Comparison of ENCODE assay signal across 12 cellular contexts in the genomic region with DNA sequence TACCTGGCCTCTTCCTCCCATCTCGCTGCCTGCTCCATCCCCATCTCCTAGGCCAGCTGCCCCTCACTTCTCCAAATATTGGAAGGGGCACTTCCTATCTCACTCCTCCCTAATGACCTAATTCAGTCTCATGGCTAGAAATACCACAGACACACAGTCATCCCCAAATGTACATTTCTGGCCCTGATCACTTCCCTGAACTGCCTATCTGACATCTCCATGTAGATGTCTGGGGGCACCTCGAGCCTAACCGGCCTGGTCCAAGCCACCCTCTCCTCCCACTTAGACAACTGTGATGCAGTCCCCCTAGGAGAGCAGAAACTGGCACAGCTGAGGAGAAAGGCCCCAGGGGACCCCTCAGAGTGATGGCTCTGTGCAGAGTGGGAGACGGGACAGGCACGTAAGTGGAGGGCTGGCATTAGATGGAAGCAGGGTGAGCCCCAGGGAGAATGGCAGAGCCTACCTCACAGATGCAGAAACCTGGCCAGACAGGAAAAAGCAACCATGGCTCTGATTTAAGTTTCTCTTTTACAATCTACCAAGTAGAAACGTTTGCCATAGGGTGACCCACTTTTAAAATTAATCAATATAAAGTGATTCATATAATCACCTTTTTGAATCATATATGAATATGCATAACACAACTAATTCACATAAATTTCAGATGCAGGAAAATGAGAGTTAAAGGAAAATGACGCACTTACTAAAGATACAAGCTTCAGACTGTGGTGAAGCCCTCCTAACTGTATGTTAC. TPM values are rescaled to one million over a fixed set of nuclear protein-coding genes. Genes with fewer than 3 reads are reported as not detected.
DNase-seq lines count a peak whose midpoint lies in the region; ATAC-seq and TF ChIP-seq lines count a peak whose summit lies in the region.
"Had no signal": no experiment of that assay in that cellular context is flagged by ENCODE, and none has a peak within 500 bp of the region (broad histone marks: within the 10 kb centered on the region; RNA-seq: fewer than 3 reads in every experiment).

No MANE protein-coding gene starts in this region.

- peak overlapping the region; percentile 77 for H3K4me3 Mint-ChIP-seq in natural killer cell
- H3K4me3 Mint-ChIP-seq in natural killer cell treated with Interleukin-12 subunit alpha and Interleukin-12 subunit beta and Interleukin-15 and Interleukin-18, amount 100 ng/mL, for 72 hours = no peak overlapping the region
- H3K4me3 Mint-ChIP-seq in T-cell = peak overlapping the region in 2 of 3 donors; percentile 24 to 85
- no peak overlapping the region for H3K4me3 Mint-ChIP-seq in stimulated activated naive CD8-positive, alpha-beta T cell treated with anti-CD3 and anti-CD28 coated beads, Interleukin-15, amount 100 ng/mL, for 72 hours
- no peak overlapping the region for H3K4me3 Mint-ChIP-seq in progenitor cell of endocrine pancreas (ENCODE audit: low read depth)
- H3K4me3 Mint-ChIP-seq: activated B cell treated with CpG ODN at 0.5 μM for 24 hours had no signal

- CTCF ChIA-PET in T-cell (lab: Charles Lee) = no interaction called here

- H3K27ac Mint-ChIP-seq in natural killer cell (peak overlapping the region; percentile 3 to 85), T-cell (peak overlapping the region; percentile 36 to 60), progenitor cell of endocrine pancreas (no peak overlapping the region)
- H3K27ac Mint-ChIP-seq in natural killer cell treated with Interleukin-12 subunit alpha and Interleukin-12 subunit beta and Interleukin-15 and Interleukin-18, amount 100 ng/mL, for 72 hours = no peak overlapping the region
- H3K27ac Mint-ChIP-seq in stimulated activated naive CD8-positive, alpha-beta T cell treated with anti-CD3 and anti-CD28 coated beads, Interleukin-15, amount 100 ng/mL, for 72 hours = peak overlapping the region in 1 of 2 donors; percentile 0
- H3K27ac Mint-ChIP-seq: activated B cell treated with CpG ODN at 0.5 μM for 24 hours had no signal

- TF ChIP-seq CTCF in natural killer cell (IDR thresholded peaks at IDR 0.05) = no peak
- no peak for TF ChIP-seq CTCF in fibroblast of pulmonary artery (IDR thresholded peaks at IDR 0.05; ENCODE audit: low read length, missing control alignments)
- no peak for TF ChIP-seq CTCF in progenitor cell of endocrine pancreas (IDR thresholded peaks at IDR 0.05; ENCODE audit: unreplicated experiment)

- DNase-seq in natural killer cell = no peak
- no peak for DNase-seq in natural killer cell treated with Interleukin-12 subunit alpha and Interleukin-12 subunit beta and Interleukin-15 and Interleukin-18, amount 100 ng/mL, for 72 hours (ENCODE audit: low spot score)
- no peak for DNase-seq in T-cell
- DNase-seq in fibroblast of pulmonary artery (ENCODE audit: low read depth) = peak; percentile 43
- no peak for DNase-seq in stimulated activated naive CD8-positive, alpha-beta T cell treated with anti-CD3 and anti-CD28 coated beads, Interleukin-15, amount 100 ng/mL, for 72 hours
- DNase-seq in progenitor cell of endocrine pancreas (ENCODE audit: low spot score, unreplicated experiment) = no peak
- DNase-seq in stimulated activated naive CD4-positive, alpha-beta T cell treated with Interleukin-2 at 50 U/mL for 16 hours (lab: John Stamatoyannopoulos, UW) = no peak
- DNase-seq: activated B cell treated with CpG ODN at 0.5 μM for 24 hours; NCI-H1694 treated with DMSO at 0.1 percent for 48 hours; stimulated activated CD4-positive, alpha-beta T cell treated with anti-CD3 and anti-CD28 coated beads, Interleukin-12 subunit alpha, Interleukin-12 subunit beta, amount 100 ng/mL, for 4 hours had no signal

- no peak overlapping the region for H3K4me3 ChIP-seq in fibroblast of pulmonary artery (replicated peaks; ENCODE audit: low read depth, low read length)

- H3K9me3 Mint-ChIP-seq in natural killer cell (no peaks in the 10 kb centered on the region), T-cell (no peaks in the 10 kb centered on the region), progenitor cell of endocrine pancreas (ENCODE audit: low read depth) (no peaks in the 10 kb centered on the region)
- no peaks in the 10 kb centered on the region for H3K9me3 Mint-ChIP-seq in natural killer cell treated with Interleukin-12 subunit alpha and Interleukin-12 subunit beta and Interleukin-15 and Interleukin-18, amount 100 ng/mL, for 72 hours
- H3K9me3 Mint-ChIP-seq in stimulated activated naive CD8-positive, alpha-beta T cell treated with anti-CD3 and anti-CD28 coated beads, Interleukin-15, amount 100 ng/mL, for 72 hours = no peaks in the 10 kb centered on the region
- H3K9me3 Mint-ChIP-seq: activated B cell treated with CpG ODN at 0.5 μM for 24 hours; activated naive CD4-positive, alpha-beta T cell treated with anti-CD3 and anti-CD28 coated beads, Interleukin-2, amount 50 U/mL, for 72 hours had no signal

- no peak for ATAC-seq in natural killer cell
- no peak for ATAC-seq in natural killer cell treated with Interleukin-12 subunit alpha and Interleukin-12 subunit beta and Interleukin-15 and Interleukin-18, amount 100 ng/mL, for 72 hours
- no peak for ATAC-seq in T-cell (replicated peaks in 1 of 4)
- no peak for ATAC-seq in stimulated activated naive CD8-positive, alpha-beta T cell treated with anti-CD3 and anti-CD28 coated beads, Interleukin-15, amount 100 ng/mL, for 72 hours
- no peak for ATAC-seq in GM18858 (IDR thresholded peaks at IDR 0.05; ENCODE audit: unreplicated experiment)

- H3K4me1 Mint-ChIP-seq in natural killer cell (peaks cover 55 to 69% of the 10 kb centered on the region in 2 donors), T-cell (peaks cover 67 to 72% (median 68%) of the 10 kb centered on the region in 3 donors), progenitor cell of endocrine pancreas (ENCODE audit: low read depth) (peaks cover 48% of the 10 kb centered on the region)
- H3K4me1 Mint-ChIP-seq in natural killer cell treated with Interleukin-12 subunit alpha and Interleukin-12 subunit beta and Interleukin-15 and Interleukin-18, amount 100 ng/mL, for 72 hours (ENCODE audit: low read depth in 2 of 2) = peaks cover 41 to 43% of the 10 kb centered on the region in 2 donors
- H3K4me1 Mint-ChIP-seq in stimulated activated naive CD8-positive, alpha-beta T cell treated with anti-CD3 and anti-CD28 coated beads, Interleukin-15, amount 100 ng/mL, for 72 hours = peaks cover 61% of the 10 kb centered on the region

- POLR2A ChIA-PET in T-cell (lab: Charles Lee) = no interaction called here

- intact Hi-C loops in natural killer cell (cut with micrococcal nuclease) = no loop called here

- H3K36me3 Mint-ChIP-seq in natural killer cell = no peaks in the 10 kb centered on the region
- no peaks in the 10 kb centered on the region for H3K36me3 Mint-ChIP-seq in natural killer cell treated with Interleukin-12 subunit alpha and Interleukin-12 subunit beta and Interleukin-15 and Interleukin-18, amount 100 ng/mL, for 72 hours
- no peaks in the 10 kb centered on the region for H3K36me3 Mint-ChIP-seq in T-cell
- no peaks in the 10 kb centered on the region for H3K36me3 Mint-ChIP-seq in progenitor cell of endocrine pancreas (ENCODE audit: insufficient read depth)
- H3K36me3 Mint-ChIP-seq: activated naive CD4-positive, alpha-beta T cell treated with anti-CD3 and anti-CD28 coated beads, Interleukin-2, amount 50 U/mL, for 72 hours had no signal

- H3K27me3 Mint-ChIP-seq in natural killer cell (ENCODE audit: low read depth in 2 of 2) (no peaks in the 10 kb centered on the region), T-cell (no peaks in the 10 kb centered on the region), progenitor cell of endocrine pancreas (no peaks in the 10 kb centered on the region)
- no peaks in the 10 kb centered on the region for H3K27me3 Mint-ChIP-seq in natural killer cell treated with Interleukin-12 subunit alpha and Interleukin-12 subunit beta and Interleukin-15 and Interleukin-18, amount 100 ng/mL, for 72 hours
- no peaks in the 10 kb centered on the region for H3K27me3 Mint-ChIP-seq in stimulated activated naive CD8-positive, alpha-beta T cell treated with anti-CD3 and anti-CD28 coated beads, Interleukin-15, amount 100 ng/mL, for 72 hours
- H3K27me3 Mint-ChIP-seq: activated B cell treated with CpG ODN at 0.5 μM for 24 hours had no signal

RNA-seq across cellular contexts. Expression of a gene that starts 22.1 kb away (rescaled TPM):
- total RNA-seq in natural killer cell = 10 to 100 TPM; 25.9 to 33.5 (median 28.1) TPM
- total RNA-seq in natural killer cell treated with Interleukin-12 subunit alpha and Interleukin-12 subunit beta and Interleukin-15 and Interleukin-18, amount 100 ng/mL, for 72 hours = 10 to 100 TPM; 23.4 to 25.5 TPM
- 10 to 100 TPM; 25.6 to 38.7 (median 35.6) TPM for total RNA-seq in T-cell
- total RNA-seq in progenitor cell of endocrine pancreas = 80.6 and 82.2 TPM in 2 replicates

Comparison
In these comparisons a context has a peak if more than half of its experiments do, and no peak if none do; other contexts are left out.
1. H3K27ac Mint-ChIP-seq: peak in natural killer cell (2 of 2) and T-cell (2 of 2); none in natural killer cell treated with Interleukin-12 subunit alpha and Interleukin-12 subunit beta and Interleukin-15 and Interleukin-18, amount 100 ng/mL, for 72 hours (0 of 2) and progenitor cell of endocrine pancreas (single experiment).
2. H3K4me3 Mint-ChIP-seq: peak in natural killer cell (single experiment) and T-cell (2 of 3); none in natural killer cell treated with Interleukin-12 subunit alpha and Interleukin-12 subunit beta and Interleukin-15 and Interleukin-18, amount 100 ng/mL, for 72 hours (single experiment), stimulated activated naive CD8-positive, alpha-beta T cell treated with anti-CD3 and anti-CD28 coated beads, Interleukin-15, amount 100 ng/mL, for 72 hours (0 of 2) and progenitor cell of endocrine pancreas (single experiment).